In the genomic region with DNA sequence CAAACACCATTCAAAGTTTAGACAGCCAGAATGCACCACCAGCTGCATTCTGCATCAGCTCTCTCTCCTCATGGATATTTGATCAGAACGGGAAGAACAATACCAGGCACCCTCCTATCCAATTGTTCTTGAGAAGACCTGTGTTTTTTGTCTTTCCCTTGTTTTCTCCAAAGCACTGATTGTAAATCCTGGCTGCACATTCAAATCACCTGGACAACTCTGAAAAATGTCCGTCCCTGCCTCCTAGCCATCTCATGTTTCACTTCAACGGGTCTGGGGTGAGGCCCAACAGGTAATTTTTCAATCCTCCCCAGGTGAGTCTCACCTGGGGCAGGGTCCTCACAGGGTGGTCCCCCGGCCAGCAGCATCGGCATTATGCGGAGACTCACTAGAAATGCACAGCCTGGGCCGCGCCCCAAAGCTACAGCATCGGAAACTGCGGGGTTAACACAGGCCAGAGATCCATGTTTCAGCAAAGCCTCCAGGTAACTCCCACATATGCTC, we compare ENCODE assay signal across 8 cellular contexts. TPM values are rescaled to one million over a fixed set of nuclear protein-coding genes. Genes with fewer than 3 reads are reported as not detected.
DNase-seq lines count a peak whose midpoint lies in the region; TF ChIP-seq lines count a peak whose summit lies in the region.

No MANE protein-coding gene starts in this region.

- peak overlapping the region; percentile 92 for H3K9ac ChIP-seq in adipocyte (ENCODE audit: low read length)

- H3K27me3 ChIP-seq in adipocyte (replicated peaks; ENCODE audit: control insufficient read depth, insufficient read depth, low read length) (no peaks in the 10 kb centered on the region), kidney epithelial cell (ENCODE audit: control insufficient read depth, insufficient read depth, low read length) (no peaks in the 10 kb centered on the region)

- peak; percentile 55 for DNase-seq in NCI-H748 (lab: John Stamatoyannopoulos, UW; ENCODE audit: unreplicated experiment)
- DNase-seq in NCI-H748 treated with DMSO at 0.1 percent for 48 hours (lab: John Stamatoyannopoulos, UW): no peak
- DNase-seq in adipocyte (ENCODE audit: low read depth): no peak
- DNase-seq in kidney epithelial cell (ENCODE audit: low read depth): no peak
- no peak for DNase-seq in substantia nigra (lab: John Stamatoyannopoulos, UW)
- no peak for DNase-seq in activated effector memory CD4-positive, alpha-beta T cell treated with Interleukin-2 at 50 U/mL for 16 hours
- DNase-seq in hippocampal formation (lab: John Stamatoyannopoulos, UW): no peak
- DNase-seq in NCI-H2029 treated with DMSO at 0.1 percent for 48 hours (lab: John Stamatoyannopoulos, UW): no peak

- H3K36me3 ChIP-seq in adipocyte (ENCODE audit: control insufficient read depth, insufficient read depth, low read length, severe bottlenecking): peaks cover 52% of the 10 kb centered on the region
- H3K36me3 ChIP-seq in kidney epithelial cell (ENCODE audit: control insufficient read depth, insufficient read depth, low read length): no peaks in the 10 kb centered on the region

- no peaks in the 10 kb centered on the region for H3K9me3 ChIP-seq in adipocyte (ENCODE audit: control insufficient read depth, low read length)

- peaks cover 46% of the 10 kb centered on the region for H3K4me1 ChIP-seq in adipocyte (ENCODE audit: control insufficient read depth, insufficient read depth, low read length)

- TF ChIP-seq CTCF in kidney epithelial cell (IDR thresholded peaks at IDR 0.05; ENCODE audit: insufficient read depth, low read length, poor library complexity, severe bottlenecking): no peak

- peak overlapping the region; percentile 89 for H3K4me3 ChIP-seq in adipocyte (ENCODE audit: low read length)
- peak overlapping the region; percentile 48 for H3K4me3 ChIP-seq in kidney epithelial cell (ENCODE audit: low read depth, low read length)

- peak overlapping the region; percentile 19 for H3K27ac ChIP-seq in substantia nigra (ENCODE audit: low read depth, low read length, poor library complexity, severe bottlenecking)

RNA-seq across cellular contexts. Expression of gene IRS2, which starts 5.5 kb away (rescaled TPM):
- total RNA-seq in kidney epithelial cell: 27.1 and 35.7 TPM in 2 replicates
